ENCODE assay signal across 1 cellular context in genomic region chr6:2877057-2877882, GRCh38.
TF ChIP-seq lines count a peak whose summit lies in the region.

No MANE protein-coding gene starts in this region.

TF ChIP-seq in endothelial cell of umbilical vein, 7 proteins besides CTCF, POLR2A, EP300 and RAD21:
- TF ChIP-seq JUN (IDR thresholded peaks at IDR 0.05; ENCODE audit: borderline replicate concordance, insufficient read depth, insufficient read length, low read depth) (peak; percentile 14), MYC (IDR thresholded peaks at IDR 0.05; ENCODE audit: low read depth, low read length) (no peak), FOS (IDR thresholded peaks at IDR 0.05; ENCODE audit: borderline replicate concordance, insufficient read depth, low read length) (peak; percentile 45)
TF ChIP-seq in endothelial cell of umbilical vein: peak in this region for 2.
